8 cellular contexts compared by ENCODE assay signal in genomic region chr10:28676968-28677888, GRCh38. TPM values are rescaled to one million over a fixed set of nuclear protein-coding genes. Genes with fewer than 3 reads are reported as not detected.
DNase-seq lines count a peak whose midpoint lies in the region; ATAC-seq, FAIRE-seq and TF ChIP-seq lines count a peak whose summit lies in the region.

TSS of gene BAMBI (plus strand) at chr10:28677521. CDS start at chr10:28677898, 377 bp downstream.

- TF ChIP-seq CTCF in endothelial cell of umbilical vein (IDR thresholded peaks at IDR 0.05; ENCODE audit: extremely low read depth in 1 of 2, insufficient read depth in 1 of 2, low read depth in 1 of 2, low read length in 2 of 2): peak; percentile 62 to 69

- CTCF ChIA-PET in endothelial cell of umbilical vein (lab: Charles Lee): interaction anchor here (0.6 to 10.3 kb wide), 16 partner anchors 8 to 627 kb away, joined by 3 to 94 read pairs (median 4); no protein-coding TSS in a partner anchor

- peak; percentile 96 for DNase-seq in COLO668 (lab: John Stamatoyannopoulos, UW; ENCODE audit: unreplicated experiment)
- peak; percentile 92 for DNase-seq in NOMO-1 treated with dmso at 0.1 percent for 144 hours (lab: John Stamatoyannopoulos, UW; ENCODE audit: unreplicated experiment)
- DNase-seq in activated CD8-positive, alpha-beta memory T cell treated with anti-CD3 and anti-CD28 coated beads, Interleukin-2, amount 50 U/mL, for 24 hours (ENCODE audit: extremely low read depth): peak; percentile 62
- peak; percentile 92 for DNase-seq in endothelial cell of umbilical vein (ENCODE audit: low read depth, low spot score)
- peak; percentile 90 for DNase-seq in middle frontal gyrus (ENCODE audit: extremely low spot score, low spot score)
- DNase-seq in stimulated activated CD8-positive, alpha-beta memory T cell treated with anti-CD3 and anti-CD28 coated beads, Interleukin-15, amount 100 ng/mL, for 4 hours (ENCODE audit: low read depth in 2 of 2): peak; percentile 68 to 79

- H4K20me1 ChIP-seq in endothelial cell of umbilical vein (replicated peaks; ENCODE audit: control insufficient read depth, extremely low read depth, insufficient read depth, low read length): no peaks in the 10 kb centered on the region

- peaks cover 32% of the 10 kb centered on the region for H3K4me1 ChIP-seq in endothelial cell of umbilical vein (ENCODE audit: control insufficient read depth, extremely low read depth, insufficient read depth, low read length)

- no peaks in the 10 kb centered on the region for H3K36me3 ChIP-seq in endothelial cell of umbilical vein (ENCODE audit: control insufficient read depth in 2 of 2, extremely low read depth in 1 of 2, insufficient read depth in 2 of 2, low read length in 2 of 2)

- intact Hi-C loops in endothelial cell of umbilical vein (cut with micrococcal nuclease): loop anchor here (1.0 to 5.0 kb wide), 4 partner anchors 307 to 627 kb away; no protein-coding TSS in a partner anchor

- no TSS peak for BruUV-seq in endothelial cell of umbilical vein (replicated peaks; lab: Mats Ljungman, UMichigan)

- peak within 1 kb of the TSS; percentile 28 for H3K27ac ChIP-seq in endothelial cell of umbilical vein (ENCODE audit: insufficient read depth, low read depth, low read length)

- H3K79me2 ChIP-seq in endothelial cell of umbilical vein (ENCODE audit: control insufficient read depth, insufficient read depth, low read length): no peaks in the 10 kb centered on the region

- no peaks in the 10 kb centered on the region for H3K9me1 ChIP-seq in endothelial cell of umbilical vein (replicated peaks; ENCODE audit: control insufficient read depth, extremely low read depth, insufficient read depth, low read length)

- peak; percentile 96 for TF ChIP-seq POLR2A in endothelial cell of umbilical vein (IDR thresholded peaks at IDR 0.05; ENCODE audit: low read depth, low read length)

- peak; percentile 15 for FAIRE-seq in endothelial cell of umbilical vein (lab: Jason Lieb, UNC)

- H3K27me3 ChIP-seq in endothelial cell of umbilical vein (ENCODE audit: control insufficient read depth in 2 of 2, insufficient read depth in 2 of 2, low read length in 2 of 2): peaks cover 18 to 36% of the 10 kb centered on the region in 2 experiments

- no peaks in the 10 kb centered on the region for H3K9me3 ChIP-seq in endothelial cell of umbilical vein (replicated peaks; ENCODE audit: control insufficient read depth, insufficient read depth, low read length)

- dilution Hi-C loops in endothelial cell of umbilical vein (cut with MboI; ENCODE audit: extremely low pct_ligation_motif_present, low sequenced_read_pairs): no loop called here

- POLR2A ChIA-PET in endothelial cell of umbilical vein (lab: Charles Lee): interaction anchor here (0.9 to 1.0 kb wide), 2 partner anchors 8 kb away, joined by 3 read pairs; no protein-coding TSS in a partner anchor

- H3K9ac ChIP-seq in endothelial cell of umbilical vein (replicated peaks; ENCODE audit: extremely low read depth, insufficient read depth, low read length): peak within 1 kb of the TSS; percentile 68

- ATAC-seq in GM19455 (IDR thresholded peaks at IDR 0.05; ENCODE audit: unreplicated experiment) (peak; percentile 99), HG03571 (IDR thresholded peaks at IDR 0.05; ENCODE audit: unreplicated experiment) (peak; percentile 99)

- peak within 1 kb of the TSS; percentile 30 to 78 (median 64) for H3K4me3 ChIP-seq in endothelial cell of umbilical vein (replicated peaks in 1 of 3; ENCODE audit: insufficient read depth in 1 of 3, low read depth in 1 of 3, low read length in 3 of 3)

- H3K4me2 ChIP-seq in endothelial cell of umbilical vein (ENCODE audit: insufficient read depth, low read length): peak within 1 kb of the TSS; percentile 83

- H2AFZ ChIP-seq in endothelial cell of umbilical vein (ENCODE audit: low read depth, low read length): peak within 1 kb of the TSS; percentile 88

TF ChIP-seq in endothelial cell of umbilical vein, 7 proteins besides CTCF, POLR2A, EP300 and RAD21:
- no peak for TF ChIP-seq GATA2 (IDR thresholded peaks at IDR 0.05; ENCODE audit: insufficient read depth, insufficient read length, low read depth, low read length)
- peak; percentile 96 for TF ChIP-seq POLR2AphosphoS5 (IDR thresholded peaks at IDR 0.05; ENCODE audit: insufficient read depth, low read depth, low read length)
- TF ChIP-seq FOS (IDR thresholded peaks at IDR 0.05; ENCODE audit: borderline replicate concordance, insufficient read depth, low read length): no peak
- no peak for TF ChIP-seq JUN (IDR thresholded peaks at IDR 0.05; ENCODE audit: borderline replicate concordance, insufficient read depth, insufficient read length, low read depth)
- no peak for TF ChIP-seq MYC (IDR thresholded peaks at IDR 0.05; ENCODE audit: low read depth, low read length)
- no peak for TF ChIP-seq EZH2 (IDR thresholded peaks at IDR 0.05; ENCODE audit: borderline replicate concordance, low read depth, low read length, severe bottlenecking)
- TF ChIP-seq MAX (IDR thresholded peaks at IDR 0.05; ENCODE audit: insufficient read depth, insufficient read length): no peak
TF ChIP-seq in endothelial cell of umbilical vein: peak in this region for 1.

RNA-seq across cellular contexts. Expression of gene BAMBI, which starts in this region (rescaled TPM):
- total RNA-seq in endothelial cell of umbilical vein: 3.2 and 4.3 TPM in 2 replicates
- 3.2 TPM in 2 replicates for polyA plus RNA-seq in endothelial cell of umbilical vein
- 3.0 and 3.3 TPM in 2 replicates for polyA plus RNA-seq in endothelial cell of umbilical vein (2011; cell fraction: cytosol; rRNA removed)
- polyA plus RNA-seq in endothelial cell of umbilical vein (2011; cell fraction: nucleus; rRNA removed): 2.4 and 3.6 TPM in 2 replicates
- 4.3 and 5.5 TPM in 2 replicates for polyA plus RNA-seq in endothelial cell of umbilical vein (2012)
- 2.6 TPM in 2 replicates for polyA minus RNA-seq in endothelial cell of umbilical vein
- 1.0 TPM for polyA minus RNA-seq in endothelial cell of umbilical vein (2011; cell fraction: cytosol; rRNA and poly(A)+ RNA removed)
- 0.87 and 1.1 TPM in 2 replicates for polyA minus RNA-seq in endothelial cell of umbilical vein (2011; cell fraction: nucleus; rRNA and poly(A)+ RNA removed)

Comparison
In these comparisons a context has a peak if more than half of its experiments do, and no peak if none do; other contexts are left out.
1. Peak in every context shown above with its lines: DNase-seq, ATAC-seq, H3K4me3 ChIP-seq and H3K27ac ChIP-seq.